In the genomic region with DNA sequence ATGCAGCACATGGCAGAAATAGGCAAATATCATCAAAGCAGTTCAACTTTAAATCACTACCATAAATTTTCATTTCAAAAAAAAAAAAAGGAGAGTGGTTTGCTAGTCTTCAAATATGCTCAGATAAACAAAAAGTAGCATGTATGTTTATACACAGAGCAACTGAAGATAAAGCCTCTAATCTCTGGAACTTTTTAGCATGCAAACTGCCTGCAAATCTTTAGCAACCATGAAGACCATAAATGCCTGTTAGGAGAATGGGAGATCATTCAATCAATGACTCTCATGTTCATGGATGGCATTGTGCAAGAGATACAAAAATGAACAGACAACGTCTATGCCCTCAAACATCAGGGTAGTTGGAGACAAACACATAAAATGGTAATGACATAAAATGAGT, we compare ENCODE assay signal across 24 cellular contexts. TPM values are rescaled to one million over a fixed set of nuclear protein-coding genes. Genes with fewer than 3 reads are reported as not detected.
A peak's percentile ranks its signal among the peaks of the same experiment; 100 is the strongest.
DNase-seq lines count a peak whose midpoint lies in the region; ATAC-seq, FAIRE-seq and TF ChIP-seq lines count a peak whose summit lies in the region.
"Had no signal": no experiment of that assay in that cellular context is flagged by ENCODE, and none has a peak within 500 bp of the region (broad histone marks: within the 10 kb centered on the region; RNA-seq: fewer than 3 reads in every experiment).

No MANE protein-coding gene starts in this region.

- peaks cover 4% of the 10 kb centered on the region for H3K9me1 ChIP-seq in endothelial cell of umbilical vein (replicated peaks; ENCODE audit: control insufficient read depth, extremely low read depth, insufficient read depth, low read length)

- no peaks in the 10 kb centered on the region for H3K79me2 ChIP-seq in HepG2 (ENCODE audit: insufficient read depth, low read length)
- no peaks in the 10 kb centered on the region for H3K79me2 ChIP-seq in endothelial cell of umbilical vein (ENCODE audit: control insufficient read depth, insufficient read depth, low read length)

- no peak for FAIRE-seq in HepG2 (lab: Jason Lieb, UNC)
- FAIRE-seq in endothelial cell of umbilical vein (lab: Jason Lieb, UNC): peak; percentile 12
- FAIRE-seq: D721Med, GM12878, GM19239, H54 had no signal

- no peak for TF ChIP-seq POLR2A in HepG2 (IDR thresholded peaks at IDR 0.05; ENCODE audit: insufficient read depth in 1 of 2, low read depth in 2 of 2, low read length in 2 of 2)
- TF ChIP-seq POLR2A in right lobe of liver (IDR thresholded peaks at IDR 0.05): no peak
- no peak for TF ChIP-seq POLR2A in endothelial cell of umbilical vein (IDR thresholded peaks at IDR 0.05; ENCODE audit: low read depth, low read length)
- no peak for TF ChIP-seq POLR2A in suprapubic skin (IDR thresholded peaks at IDR 0.05)

- H3K9me3 Mint-ChIP-seq in stimulated activated memory B cell treated with anti-CD40 and anti-IgM and Interleukin-4, amounts not matched to agents 10 μg/mL and 1 μg/mL and 100 μg/mL, for 72 hours: no peaks in the 10 kb centered on the region
- H3K9me3 Mint-ChIP-seq: CD4-positive, CD25-positive, alpha-beta regulatory T cell; CD8-positive, alpha-beta T cell; HFFc6 had no signal

- H3K9me3 ChIP-seq in HepG2 (ENCODE audit: low read length): no peaks in the 10 kb centered on the region
- H3K9me3 ChIP-seq in right lobe of liver: no peaks in the 10 kb centered on the region
- no peaks in the 10 kb centered on the region for H3K9me3 ChIP-seq in endothelial cell of umbilical vein (replicated peaks; ENCODE audit: control insufficient read depth, insufficient read depth, low read length)
- H3K9me3 ChIP-seq in suprapubic skin: no peaks in the 10 kb centered on the region
- H3K9me3 ChIP-seq: HAP-1 had no signal

- POLR2A ChIA-PET in HepG2 (lab: Yijun Ruan, JAX): interaction anchor here (0.6 kb wide), 1 partner anchor 164 kb away, joined by 5 read pairs; no protein-coding TSS in a partner anchor
- POLR2A ChIA-PET in endothelial cell of umbilical vein (lab: Charles Lee): no interaction called here

- intact Hi-C loops in HepG2 (cut with micrococcal nuclease; ENCODE audit: unreplicated experiment) (loop anchor here (10.0 kb wide), 3 partner anchors 46 to 706 kb away; a partner anchor contains a TSS), right lobe of liver (cut with DNase I) (loop anchor here in 1 of 2 donors (10.0 kb wide), 1 partner anchor 566 kb away; no protein-coding TSS in a partner anchor), endothelial cell of umbilical vein (cut with micrococcal nuclease) (loop anchor here (10.0 kb wide), 1 partner anchor 396 kb away; no protein-coding TSS in a partner anchor)

- no peak overlapping the region for H3K4me3 ChIP-seq in HepG2 (replicated peaks in 1 of 3; ENCODE audit: insufficient read depth in 1 of 3, low read depth in 2 of 3, low read length in 3 of 3)
- H3K4me3 ChIP-seq in right lobe of liver: no peak overlapping the region
- no peak overlapping the region for H3K4me3 ChIP-seq in endothelial cell of umbilical vein (replicated peaks in 1 of 3; ENCODE audit: insufficient read depth in 1 of 3, low read depth in 1 of 3, low read length in 3 of 3)
- H3K4me3 ChIP-seq in suprapubic skin: no peak overlapping the region
- H3K4me3 ChIP-seq: BLaER1, GM12878, HAP-1 had no signal

- dilution Hi-C loops in endothelial cell of umbilical vein (cut with MboI; ENCODE audit: extremely low pct_ligation_motif_present, low sequenced_read_pairs): no loop called here

- H3K4me1 ChIP-seq in HepG2 (ENCODE audit: insufficient read depth, low read length): peaks cover 35% of the 10 kb centered on the region
- H3K4me1 ChIP-seq in right lobe of liver: no peaks in the 10 kb centered on the region
- H3K4me1 ChIP-seq in endothelial cell of umbilical vein (ENCODE audit: control insufficient read depth, extremely low read depth, insufficient read depth, low read length): no peaks in the 10 kb centered on the region
- H3K4me1 ChIP-seq in suprapubic skin: no peaks in the 10 kb centered on the region
- H3K4me1 ChIP-seq: BLaER1 had no signal

- CTCF ChIA-PET in HepG2 (lab: Yijun Ruan, JAX; ENCODE audit: low intra/inter-chr PET ratio, low total read pairs): no interaction called here
- CTCF ChIA-PET in endothelial cell of umbilical vein (lab: Charles Lee): no interaction called here

- no peak overlapping the region for H2AFZ ChIP-seq in HepG2 (ENCODE audit: low read length)
- no peak overlapping the region for H2AFZ ChIP-seq in endothelial cell of umbilical vein (ENCODE audit: low read depth, low read length)

- peak overlapping the region; percentile 35 for H3K27ac Mint-ChIP-seq in stimulated activated memory B cell treated with anti-CD40 and anti-IgM and Interleukin-4, amounts not matched to agents 10 μg/mL and 1 μg/mL and 100 μg/mL, for 72 hours
- H3K27ac Mint-ChIP-seq: B cell; CD4-positive, CD25-positive, alpha-beta regulatory T cell; CD8-positive, alpha-beta T cell; HFFc6 had no signal

- TF ChIP-seq EP300 in HepG2 (IDR thresholded peaks at IDR 0.05; ENCODE audit: low read depth in 2 of 2, low read length in 2 of 2): no peak
- no peak for TF ChIP-seq EP300 in HepG2 (CRISPR knock-in tag; IDR thresholded peaks at IDR 0.05; ENCODE audit: borderline replicate concordance)
- no peak for TF ChIP-seq EP300 in suprapubic skin (IDR thresholded peaks at IDR 0.05)

- H3K36me3 Mint-ChIP-seq in stimulated activated memory B cell treated with anti-CD40 and anti-IgM and Interleukin-4, amounts not matched to agents 10 μg/mL and 1 μg/mL and 100 μg/mL, for 72 hours: peaks cover 31% of the 10 kb centered on the region

- H3K27ac ChIP-seq in HepG2 (ENCODE audit: extremely low read length, insufficient read depth, low read length): peak overlapping the region; percentile 32
- H3K27ac ChIP-seq in right lobe of liver: no peak overlapping the region
- H3K27ac ChIP-seq in endothelial cell of umbilical vein (ENCODE audit: insufficient read depth, low read depth, low read length): no peak overlapping the region
- no peak overlapping the region for H3K27ac ChIP-seq in suprapubic skin
- H3K27ac ChIP-seq: BLaER1, C4-2B had no signal

- TF ChIP-seq RAD21 in HepG2 (CRISPR knock-in tag; IDR thresholded peaks at IDR 0.05): no peak

- H3K36me3 ChIP-seq in HepG2 (replicated peaks in 1 of 2; ENCODE audit: control insufficient read depth in 1 of 2, insufficient read depth in 2 of 2, low read length in 2 of 2): peaks cover 0 to 12% of the 10 kb centered on the region in 2 experiments; a peak in 2 of 5 replicates
- no peaks in the 10 kb centered on the region for H3K36me3 ChIP-seq in right lobe of liver
- no peaks in the 10 kb centered on the region for H3K36me3 ChIP-seq in endothelial cell of umbilical vein (ENCODE audit: control insufficient read depth in 2 of 2, extremely low read depth in 1 of 2, insufficient read depth in 2 of 2, low read length in 2 of 2)
- H3K36me3 ChIP-seq in suprapubic skin: peaks cover 13% of the 10 kb centered on the region
- H3K36me3 ChIP-seq: HAP-1 had no signal

- H3K27me3 Mint-ChIP-seq in stimulated activated memory B cell treated with anti-CD40 and anti-IgM and Interleukin-4, amounts not matched to agents 10 μg/mL and 1 μg/mL and 100 μg/mL, for 72 hours: no peaks in the 10 kb centered on the region
- H3K27me3 Mint-ChIP-seq: B cell; CD4-positive, CD25-positive, alpha-beta regulatory T cell had no signal

- H3K27me3 ChIP-seq in HepG2 (ENCODE audit: control insufficient read depth in 1 of 2, insufficient read depth in 2 of 2, low read length in 2 of 2) (no peaks in the 10 kb centered on the region), right lobe of liver (no peaks in the 10 kb centered on the region), endothelial cell of umbilical vein (ENCODE audit: control insufficient read depth in 2 of 2, insufficient read depth in 2 of 2, low read length in 2 of 2) (no peaks in the 10 kb centered on the region), suprapubic skin (no peaks in the 10 kb centered on the region)
- H3K27me3 ChIP-seq: BLaER1 had no signal

- H3K4me3 Mint-ChIP-seq in stimulated activated memory B cell treated with anti-CD40 and anti-IgM and Interleukin-4, amounts not matched to agents 10 μg/mL and 1 μg/mL and 100 μg/mL, for 72 hours: no peak overlapping the region
- H3K4me3 Mint-ChIP-seq: B cell; CD4-positive, CD25-positive, alpha-beta regulatory T cell; CD8-positive, alpha-beta T cell; HFFc6 had no signal

- 79% methylated on average over 1 of the region's 1 CpG for WGBS in HepG2 (ENCODE audit: low lambda C conversion rate)
- 80% methylated on average over 1 of the region's 1 CpG for WGBS in right lobe of liver (ENCODE audit: insufficient coverage, low coverage, low lambda C conversion rate, missing lambda C conversion rate)
- WGBS in suprapubic skin: 84% methylated on average over 1 of the region's 1 CpG

- DNase-seq in HepG2 (ENCODE audit: low spot score) (no peak), right lobe of liver (no peak), NCI-H69 (lab: John Stamatoyannopoulos, UW) (peak; percentile 24), endothelial cell of umbilical vein (ENCODE audit: low read depth, low spot score) (no peak), NCI-H1048 (lab: John Stamatoyannopoulos, UW) (no peak), suprapubic skin (ENCODE audit: low spot score in 2 of 2) (no peak)
- no peak for DNase-seq in activated effector memory CD4-positive, alpha-beta T cell treated with anti-CD3 and anti-CD28 coated beads, Interleukin-2, amount 50 U/mL, for 16 hours
- DNase-seq: CD4-positive, CD25-positive, alpha-beta regulatory T cell; CD8-positive, alpha-beta T cell; DMS 273 treated with DMSO at 0.1 percent for 48 hours; DMS79; EL; GDM1; GOT3; HFFc6 had no signal

- in situ Hi-C loops in HepG2 (cut with HindIII; ENCODE audit: extremely low pct_ligation_motif_present, low pct_unique_long_range_greater_than_20kb): loop anchor here (25.0 kb wide), 1 partner anchor 713 kb away; a partner anchor contains a TSS

- TF ChIP-seq CTCF in HepG2 (CRISPR knock-in tag; IDR thresholded peaks at IDR 0.05) (no peak), right lobe of liver (IDR thresholded peaks at IDR 0.05) (no peak), endothelial cell of umbilical vein (IDR thresholded peaks at IDR 0.05; ENCODE audit: extremely low read depth in 1 of 2, insufficient read depth in 1 of 2, low read depth in 1 of 2, low read length in 2 of 2) (no peak), suprapubic skin (IDR thresholded peaks at IDR 0.05) (no peak)

- H3K9ac ChIP-seq in HepG2 (ENCODE audit: insufficient read depth, low read depth, low read length): no peak overlapping the region
- no peak overlapping the region for H3K9ac ChIP-seq in endothelial cell of umbilical vein (replicated peaks; ENCODE audit: extremely low read depth, insufficient read depth, low read length)
- H3K9ac ChIP-seq: BLaER1 had no signal

- H3K4me2 ChIP-seq in HepG2 (ENCODE audit: low read depth, low read length) (no peak overlapping the region), endothelial cell of umbilical vein (ENCODE audit: insufficient read depth, low read length) (no peak overlapping the region)
- H3K4me2 ChIP-seq: BLaER1 had no signal

- no peak for ATAC-seq in HepG2
- no peak for ATAC-seq in right lobe of liver
- ATAC-seq in stimulated activated memory B cell treated with anti-CD40 and anti-IgM and Interleukin-4, amounts not matched to agents 10 μg/mL and 1 μg/mL and 100 μg/mL, for 72 hours: no peak
- ATAC-seq: CD8-positive, alpha-beta T cell; GM12878 had no signal

- no peaks in the 10 kb centered on the region for H3K4me1 Mint-ChIP-seq in stimulated activated memory B cell treated with anti-CD40 and anti-IgM and Interleukin-4, amounts not matched to agents 10 μg/mL and 1 μg/mL and 100 μg/mL, for 72 hours
- H3K4me1 Mint-ChIP-seq: B cell had no signal

- BruUV-seq in HepG2 (replicated peaks; lab: Mats Ljungman, UMichigan) (no TSS peak), endothelial cell of umbilical vein (replicated peaks; lab: Mats Ljungman, UMichigan) (no TSS peak)

- H4K20me1 ChIP-seq in HepG2 (ENCODE audit: insufficient read depth, low read length) (no peaks in the 10 kb centered on the region), endothelial cell of umbilical vein (replicated peaks; ENCODE audit: control insufficient read depth, extremely low read depth, insufficient read depth, low read length) (no peaks in the 10 kb centered on the region)
- H4K20me1 ChIP-seq: BLaER1 had no signal

RNA-seq across cellular contexts. Expression of a gene that starts 57.3 kb away (rescaled TPM):
- total RNA-seq in HepG2 (2016; rRNA removed; fragmentation: Illumina TruSeq; extraction: Trizol) (18.6 and 18.8 TPM in 2 replicates), right lobe of liver (10 to 100 TPM in 5 of 6 experiments, 1 to 10 TPM in 1; 6.7 to 16.6 (median 12.4) TPM), endothelial cell of umbilical vein (18.6 and 21.1 TPM in 2 replicates), suprapubic skin (10 to 100 TPM; 10.5 to 28.7 (median 13.5) TPM)
- 7.2 and 8.0 TPM in 2 replicates for total RNA-seq in HepG2 (2016; cell fraction: cytosol; rRNA removed; fragmentation: Illumina TruSeq; extraction: Trizol; ENCODE audit: low read depth)
- total RNA-seq in HepG2 (2016; cell fraction: insoluble cytoplasmic fraction; rRNA removed; fragmentation: Illumina TruSeq; extraction: Trizol): 18.7 and 19.4 TPM in 2 replicates
- total RNA-seq in HepG2 (2016; cell fraction: membrane; rRNA removed; fragmentation: Illumina TruSeq; extraction: Trizol): 6.4 and 7.0 TPM in 2 replicates
- 28.4 and 33.0 TPM in 2 replicates for total RNA-seq in HepG2 (2016; cell fraction: nucleus; rRNA removed; fragmentation: Illumina TruSeq; extraction: Trizol)
- polyA plus RNA-seq in HepG2 (2011; rRNA removed) (3.1 and 4.8 TPM in 2 replicates), endothelial cell of umbilical vein (5.7 and 7.9 TPM in 2 replicates)
- polyA plus RNA-seq in HepG2 (2011; cell fraction: cytosol; rRNA removed): 2.1 and 3.1 TPM in 2 replicates
- polyA plus RNA-seq in HepG2 (2011; cell fraction: nucleus; rRNA removed): 3.6 and 5.6 TPM in 2 replicates
- polyA plus RNA-seq in HepG2 (2012): 10.9 and 11.1 TPM in 2 replicates
- polyA plus RNA-seq in HepG2 (2016; cell fraction: cytosol; fragmentation: Illumina TruSeq; extraction: Trizol; ENCODE audit: low read depth): 2.5 and 2.9 TPM in 2 replicates
- 17.4 and 19.1 TPM in 2 replicates for polyA plus RNA-seq in HepG2 (2016; cell fraction: insoluble cytoplasmic fraction; fragmentation: Illumina TruSeq; extraction: Trizol; ENCODE audit: low read depth)
- 3.0 and 3.4 TPM in 2 replicates for polyA plus RNA-seq in HepG2 (2016; cell fraction: membrane; fragmentation: Illumina TruSeq; extraction: Trizol; ENCODE audit: low read depth)
- 20.0 and 22.1 TPM in 2 replicates for polyA plus RNA-seq in HepG2 (2016; cell fraction: nucleus; fragmentation: Illumina TruSeq; extraction: Trizol; ENCODE audit: insufficient read depth, low read depth)
- polyA minus RNA-seq in HepG2 (2011; rRNA and poly(A)+ RNA removed; ENCODE audit: low replicate concordance): 16.6 and 48.2 TPM in 2 replicates
- 4.1 and 4.8 TPM in 2 replicates for polyA minus RNA-seq in HepG2 (2011; cell fraction: cytosol; rRNA and poly(A)+ RNA removed)
- polyA minus RNA-seq in HepG2 (2011; cell fraction: nucleus; rRNA and poly(A)+ RNA removed): 26.6 and 34.5 TPM in 2 replicates
- polyA plus RNA-seq in endothelial cell of umbilical vein (2011; cell fraction: cytosol; rRNA removed): 7.7 and 7.9 TPM in 2 replicates
- 9.5 and 17.0 TPM in 2 replicates for polyA plus RNA-seq in endothelial cell of umbilical vein (2011; cell fraction: nucleus; rRNA removed)
- polyA plus RNA-seq in endothelial cell of umbilical vein (2012): 28.0 and 39.6 TPM in 2 replicates
- 23.0 and 32.3 TPM in 2 replicates for polyA minus RNA-seq in endothelial cell of umbilical vein
- 11.7 TPM for polyA minus RNA-seq in endothelial cell of umbilical vein (2011; cell fraction: cytosol; rRNA and poly(A)+ RNA removed)
- 32.5 and 34.0 TPM in 2 replicates for polyA minus RNA-seq in endothelial cell of umbilical vein (2011; cell fraction: nucleus; rRNA and poly(A)+ RNA removed)
